Comparison of ENCODE assay signal across 26 cellular contexts in genomic region chr4:170080496-170080895, GRCh38. TPM values are rescaled to one million over a fixed set of nuclear protein-coding genes. Genes with fewer than 3 reads are reported as not detected.
"Had no signal": no experiment of that assay in that cellular context is flagged by ENCODE, and none has a peak within 500 bp of the region (broad histone marks: within the 10 kb centered on the region; RNA-seq: fewer than 3 reads in every experiment).

No MANE protein-coding gene starts in this region.

- DNase-seq: Kasumi-1; MG63; NCI-H1092 treated with DMSO at 0.1 percent for 48 hours; NCI-H1417; NCI-H1436 treated with DMSO at 0.1 percent for 48 hours; NCI-H1694 treated with DMSO at 0.1 percent for 48 hours; NCI-H1930; NCI-H2081; NCI-H2107; NCI-H2171; NCI-H226; NCI-H446; NCI-H510A; NCI-H524 treated with DMSO at 0.1 percent for 48 hours; NCI-H69; NCI-H774; NK-92 treated with Interleukin-12 subunit alpha and Interleukin-12 subunit beta, amount 100 ng/mL, for 24 hours; PC-3; SHP77; SK-N-SH; SW 1271; T-cell had no signal

- H3K27me3 ChIP-seq: MG63 had no signal

- H3K4me3 ChIP-seq: MG63 had no signal

- H3K36me3 ChIP-seq: MG63 had no signal

- H3K27ac ChIP-seq: KMS-11, RWPE1 had no signal

- H3K9me3 ChIP-seq: MG63, SK-N-SH had no signal

- ATAC-seq: HepG2, Panc1, PC-3, T-cell had no signal

RNA-seq across cellular contexts. Expression of gene AADAT, which starts 9.3 kb away (rescaled TPM):
- total RNA-seq: T-cell had no signal
